1 cellular context compared by ENCODE assay signal in the genomic region with DNA sequence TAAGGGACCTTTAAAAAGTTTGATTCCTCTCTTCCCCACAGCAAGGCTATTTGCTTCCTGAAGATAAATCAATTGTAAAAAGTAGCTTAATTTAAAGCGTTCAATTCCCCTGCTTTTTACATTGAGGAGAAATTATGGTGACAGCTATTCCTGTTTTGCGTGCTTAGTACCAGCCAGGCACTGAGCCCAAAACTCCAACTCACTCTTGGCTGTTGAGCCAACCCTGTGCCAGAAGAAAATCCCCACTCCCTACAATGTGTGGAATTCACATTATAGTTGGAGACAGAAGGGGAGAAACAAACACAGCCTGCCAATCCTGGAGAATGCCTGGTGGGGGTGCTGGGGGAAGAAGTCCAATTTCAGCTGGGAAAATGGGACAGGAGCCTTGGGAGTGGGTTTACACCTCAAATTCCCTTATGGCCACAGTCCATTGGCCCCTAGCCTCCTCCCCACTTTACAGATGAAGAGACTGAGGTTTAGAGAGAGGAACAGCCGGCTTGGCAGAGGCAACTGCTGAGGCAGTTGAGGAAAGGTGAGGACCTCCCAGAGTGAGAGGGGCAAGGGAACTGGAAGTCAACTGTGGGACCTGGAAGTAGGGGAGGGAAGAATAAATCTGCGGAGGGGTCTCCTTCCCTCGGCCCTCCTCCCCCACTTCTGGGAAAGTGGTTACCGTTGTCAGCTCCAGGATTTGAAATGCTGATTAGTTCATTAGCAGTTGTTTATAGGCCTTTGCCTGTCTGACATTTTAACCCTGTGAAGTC.
TF ChIP-seq lines count a peak whose summit lies in the region.

No MANE protein-coding gene starts in this region.

TF ChIP-seq in H1, 55 proteins besides CTCF, POLR2A, EP300 and RAD21 (continued from another document):
- peak; percentile 71 to 99; a peak in 2 of 4 replicates for TF ChIP-seq HDAC2 (IDR thresholded peaks at IDR 0.05; ENCODE audit: borderline replicate concordance in 1 of 2, low read depth in 2 of 2, low read length in 2 of 2)
- TF ChIP-seq SUZ12 (IDR thresholded peaks at IDR 0.05; ENCODE audit: low read length) = no peak
- TF ChIP-seq SP4 (IDR thresholded peaks at IDR 0.05; ENCODE audit: low read length) = no peak
- 0 out of 4 replicates have a peak, but pooled peaks of 1 of the 2 experiments have one; percentile 72 for TF ChIP-seq SIN3A (conservative IDR thresholded peaks at IDR 0.05 in 1 of 2, IDR thresholded peaks at IDR 0.05 in 1 of 2; ENCODE audit: low read depth in 1 of 2, low read length in 2 of 2)
- TF ChIP-seq KDM1A (IDR thresholded peaks at IDR 0.05; ENCODE audit: borderline replicate concordance, low read length) = peak; percentile 100
- TF ChIP-seq FOSL1 (IDR thresholded peaks at IDR 0.05; ENCODE audit: insufficient read depth, low read depth, low read length) = no peak
- no peak for TF ChIP-seq JUN (IDR thresholded peaks at IDR 0.05; ENCODE audit: low read depth, low read length)
- no peak for TF ChIP-seq KDM4A (IDR thresholded peaks at IDR 0.05; ENCODE audit: low read depth, low read length, severe bottlenecking)
- TF ChIP-seq TEAD4 (IDR thresholded peaks at IDR 0.05; ENCODE audit: low read depth, low read length) = 0 out of 2 replicates have a peak, but pooled peaks have one; percentile 2
- no peak for TF ChIP-seq POLR2AphosphoS5 (IDR thresholded peaks at IDR 0.05; ENCODE audit: low read depth, low read length)
- no peak for TF ChIP-seq GTF2F1 (IDR thresholded peaks at IDR 0.05; ENCODE audit: borderline replicate concordance, low read depth, low read length)
